20 cellular contexts compared by ENCODE assay signal in genomic region chr11:45860764-45861510, GRCh38. TPM values are rescaled to one million over a fixed set of nuclear protein-coding genes. Genes with fewer than 3 reads are reported as not detected.
A peak's percentile ranks its signal among the peaks of the same experiment; 100 is the strongest.
DNase-seq lines count a peak whose midpoint lies in the region; ATAC-seq and TF ChIP-seq lines count a peak whose summit lies in the region.
"Had no signal": no experiment of that assay in that cellular context is flagged by ENCODE, and none has a peak within 500 bp of the region (broad histone marks: within the 10 kb centered on the region; RNA-seq: fewer than 3 reads in every experiment).

No MANE protein-coding gene starts in this region.

- H3K9me3 Mint-ChIP-seq in naive thymus-derived CD4-positive, alpha-beta T cell = no peaks in the 10 kb centered on the region
- H3K9me3 Mint-ChIP-seq: memory B cell, neural progenitor cell had no signal

- H3K27ac Mint-ChIP-seq in naive thymus-derived CD4-positive, alpha-beta T cell = no peak overlapping the region
- H3K27ac Mint-ChIP-seq: memory B cell, neural progenitor cell had no signal

- no peaks in the 10 kb centered on the region for H3K9me3 ChIP-seq in heart right ventricle
- no peaks in the 10 kb centered on the region for H3K9me3 ChIP-seq in right cardiac atrium (ENCODE audit: control insufficient read depth, low read length)
- H3K9me3 ChIP-seq in sigmoid colon = no peaks in the 10 kb centered on the region
- no peaks in the 10 kb centered on the region for H3K9me3 ChIP-seq in vagina
- no peaks in the 10 kb centered on the region for H3K9me3 ChIP-seq in naive thymus-derived CD4-positive, alpha-beta T cell (ENCODE audit: control insufficient read depth in 2 of 3, low read length in 3 of 3)
- H3K9me3 ChIP-seq: A549 had no signal

- POLR2A ChIA-PET in naive thymus-derived CD4-positive, alpha-beta T cell (lab: Charles Lee) = no interaction called here

- no peak overlapping the region for H3K4me3 Mint-ChIP-seq in naive thymus-derived CD4-positive, alpha-beta T cell
- H3K4me3 Mint-ChIP-seq: memory B cell, neural progenitor cell had no signal

- intact Hi-C loops in heart right ventricle (cut with DNase I) (loop anchor here in 2 of 10 donors (5.0 to 10.0 kb wide), 2 partner anchors 56 to 144 kb away; partner anchors contain the start of gene PEX16 (in 1 of the 2)), Right ventricle myocardium inferior (cut with DNase I) (no loop called here), right cardiac atrium (cut with DNase I) (no loop called here), sigmoid colon (cut with DNase I) (loop anchor here (2.0 to 5.0 kb wide), 2 partner anchors 20 to 41 kb away; no protein-coding TSS in a partner anchor), vagina (cut with DNase I) (no loop called here)
- intact Hi-C loops in naive thymus-derived CD4-positive, alpha-beta T cell (cut with micrococcal nuclease) = no loop called here

- H3K4me3 ChIP-seq in heart right ventricle (no peak overlapping the region), right cardiac atrium (ENCODE audit: low read length) (no peak overlapping the region), sigmoid colon (no peak overlapping the region), vagina (no peak overlapping the region)
- H3K4me3 ChIP-seq in naive thymus-derived CD4-positive, alpha-beta T cell (ENCODE audit: low read length) = no peak overlapping the region
- H3K4me3 ChIP-seq: A549, neural progenitor cell had no signal

- TF ChIP-seq CTCF in heart right ventricle (IDR thresholded peaks at IDR 0.05) (no peak), sigmoid colon (IDR thresholded peaks at IDR 0.05) (no peak), vagina (IDR thresholded peaks at IDR 0.05) (no peak)

- no peaks in the 10 kb centered on the region for H3K27me3 Mint-ChIP-seq in naive thymus-derived CD4-positive, alpha-beta T cell
- H3K27me3 Mint-ChIP-seq: memory B cell had no signal

- H3K36me3 ChIP-seq in heart right ventricle = peaks cover 0 to 97% (median 55%) of the 10 kb centered on the region in 9 donors
- peaks cover 32 to 60% (median 39%) of the 10 kb centered on the region in 4 donors for H3K36me3 ChIP-seq in sigmoid colon
- H3K36me3 ChIP-seq in vagina = peaks cover 0 to 71% of the 10 kb centered on the region in 2 donors
- peaks cover 31 to 90% (median 42%) of the 10 kb centered on the region in 3 experiments for H3K36me3 ChIP-seq in naive thymus-derived CD4-positive, alpha-beta T cell (ENCODE audit: control insufficient read depth in 2 of 3, insufficient read depth in 3 of 3, low read length in 3 of 3)
- H3K36me3 ChIP-seq: neural progenitor cell had no signal

- H3K36me3 Mint-ChIP-seq in naive thymus-derived CD4-positive, alpha-beta T cell = peaks cover 15 to 69% (median 41%) of the 10 kb centered on the region in 5 donors

- DNase-seq in heart right ventricle (peak in 1 of 2 donors; percentile 38), Right ventricle myocardium inferior (ENCODE audit: missing footprints) (no peak), right cardiac atrium (peak in 1 of 3 donors; percentile 70), sigmoid colon (no peak), vagina (ENCODE audit: extremely low spot score in 2 of 2) (no peak), T1000 (lab: John Stamatoyannopoulos, UW) (no peak), DMS53 (lab: John Stamatoyannopoulos, UW) (no peak)
- no peak for DNase-seq in naive thymus-derived CD4-positive, alpha-beta T cell
- DNase-seq: activated CD4-positive, CD25-positive, alpha-beta regulatory T cell treated with anti-CD3 and anti-CD28 coated beads, Interleukin-2, amount 50 U/mL, for 72 hours; activated gamma-delta T cell; cortex of kidney; NCI-H2029; NCI-H510A treated with DMSO at 0.1 percent for 48 hours; T-helper 2 cell had no signal

- TF ChIP-seq POLR2A in sigmoid colon (IDR thresholded peaks at IDR 0.05) (no peak), vagina (IDR thresholded peaks at IDR 0.05) (no peak)

- TF ChIP-seq EP300 in sigmoid colon (IDR thresholded peaks at IDR 0.05) = no peak

- WGBS in heart right ventricle, 2 donors = 45 to 64% methylated on average over 10 of the region's 10 CpGs
- 62% methylated on average over 10 of the region's 10 CpGs for WGBS in right cardiac atrium
- WGBS in sigmoid colon, 2 donors = 86 to 94% methylated on average over 10 of the region's 10 CpGs

- peaks cover 30 to 78% (median 53%) of the 10 kb centered on the region in 9 donors for H3K4me1 ChIP-seq in heart right ventricle
- H3K4me1 ChIP-seq in right cardiac atrium (ENCODE audit: control insufficient read depth, insufficient read depth, low read length) = peaks cover 27% of the 10 kb centered on the region
- peaks cover 0 to 57% (median 55%) of the 10 kb centered on the region in 4 donors for H3K4me1 ChIP-seq in sigmoid colon
- H3K4me1 ChIP-seq in vagina = peaks cover 47% of the 10 kb centered on the region
- H3K4me1 ChIP-seq in naive thymus-derived CD4-positive, alpha-beta T cell (ENCODE audit: control insufficient read depth in 2 of 2, insufficient read depth in 2 of 2, low read length in 2 of 2) = no peaks in the 10 kb centered on the region
- H3K4me1 ChIP-seq: A549 had no signal

- H3K27me3 ChIP-seq in heart right ventricle (no peaks in the 10 kb centered on the region), right cardiac atrium (ENCODE audit: control insufficient read depth, insufficient read depth) (no peaks in the 10 kb centered on the region), sigmoid colon (no peaks in the 10 kb centered on the region), vagina (no peaks in the 10 kb centered on the region)
- no peaks in the 10 kb centered on the region for H3K27me3 ChIP-seq in naive thymus-derived CD4-positive, alpha-beta T cell (ENCODE audit: control insufficient read depth in 2 of 2, insufficient read depth in 2 of 2, low read length in 2 of 2)
- H3K27me3 ChIP-seq: neural progenitor cell had no signal

- ATAC-seq in heart right ventricle (peak in 3 of 8 donors; percentile 5 to 38 (median 13)), Right ventricle myocardium inferior (no peak), right cardiac atrium (no peak)
- no peak for ATAC-seq in naive thymus-derived CD4-positive, alpha-beta T cell
- ATAC-seq: A549 had no signal

- H3K27ac ChIP-seq in heart right ventricle = peak overlapping the region; percentile 68 to 99 (median 90)
- peak overlapping the region; percentile 79 for H3K27ac ChIP-seq in right cardiac atrium (ENCODE audit: low read length)
- peak overlapping the region; percentile 81 to 99 (median 88) for H3K27ac ChIP-seq in sigmoid colon
- peak overlapping the region; percentile 87 for H3K27ac ChIP-seq in vagina
- no peak overlapping the region for H3K27ac ChIP-seq in naive thymus-derived CD4-positive, alpha-beta T cell (ENCODE audit: low read depth, low read length)
- H3K27ac ChIP-seq: A549, HL-60, neural progenitor cell had no signal

- CTCF ChIA-PET in naive thymus-derived CD4-positive, alpha-beta T cell (lab: Charles Lee) = no interaction called here

- peaks cover 0 to 21% (median 4%) of the 10 kb centered on the region in 7 donors for H3K4me1 Mint-ChIP-seq in naive thymus-derived CD4-positive, alpha-beta T cell

RNA-seq across cellular contexts. Expression of gene CRY2, which starts 13.7 kb away (rescaled TPM):
- total RNA-seq in heart right ventricle (100 to 1,000 TPM in 5 of 10 donors, 10 to 100 TPM in 5; 61.8 to 131 (median 98.0) TPM), Right ventricle myocardium inferior (69.8 TPM), right cardiac atrium (10 to 100 TPM; 67.7 to 82.1 (median 74.4) TPM), sigmoid colon (10 to 100 TPM; 27.5 to 49.3 (median 38.9) TPM), vagina (54.3 TPM)
- polyA plus RNA-seq in heart right ventricle (10 to 100 TPM; 16.8 to 24.4 TPM), right cardiac atrium (34.3 TPM), sigmoid colon (10 to 100 TPM in 2 of 3 donors, 1 to 10 TPM in 1; 5.3 to 14.9 (median 13.2) TPM)
- total RNA-seq in naive thymus-derived CD4-positive, alpha-beta T cell = 100 to 1,000 TPM in 2 of 5 experiments, 10 to 100 TPM in 3; 31.1 to 202 (median 66.9) TPM
- polyA plus RNA-seq in naive thymus-derived CD4-positive, alpha-beta T cell = 10 to 100 TPM; 26.9 to 36.0 TPM

RNA-seq across cellular contexts. Expression of gene MAPK8IP1, which starts 24.5 kb away (rescaled TPM):
- total RNA-seq in heart right ventricle (1 to 10 TPM; 4.4 to 8.0 (median 6.5) TPM), Right ventricle myocardium inferior (5.9 TPM), right cardiac atrium (1 to 10 TPM; 5.8 to 7.4 (median 6.3) TPM), sigmoid colon (10 to 100 TPM in 2 of 4 donors, 1 to 10 TPM in 2; 4.9 to 15.5 (median 8.8) TPM), vagina (7.1 TPM)
- polyA plus RNA-seq in heart right ventricle (1 to 10 TPM; 2.6 to 3.1 TPM), right cardiac atrium (6.4 TPM), sigmoid colon (1 to 10 TPM; 1.2 to 4.2 (median 1.8) TPM)
- 1 to 10 TPM in 2 of 5 experiments, under 1 TPM in 3; 0.65 to 7.0 (median 0.92) TPM for total RNA-seq in naive thymus-derived CD4-positive, alpha-beta T cell
- polyA plus RNA-seq in naive thymus-derived CD4-positive, alpha-beta T cell = not detected

RNA-seq across cellular contexts. Expression of gene FREY1, which starts 46.1 kb away (rescaled TPM):
- total RNA-seq in heart right ventricle = under 1 TPM in 3 of 10 donors, not detected in 7; 0.38 to 0.55 (median 0.39) TPM
- polyA plus RNA-seq in heart right ventricle = under 1 TPM; 0.22 to 0.59 TPM
- not detected for total RNA-seq in Right ventricle myocardium inferior
- total RNA-seq in right cardiac atrium = under 1 TPM in 3 of 4 donors, not detected in 1; 0.42 to 0.68 (median 0.50) TPM
- polyA plus RNA-seq in right cardiac atrium = 0.18 TPM
- total RNA-seq in sigmoid colon = 1 to 10 TPM in 2 of 4 donors, not detected in 2; 2.2 to 3.5 TPM
- under 1 TPM in 1 of 3 donors, not detected in 2; 0.64 TPM for polyA plus RNA-seq in sigmoid colon
- total RNA-seq in vagina = not detected
- 1 to 10 TPM; 3.4 to 8.2 (median 4.6) TPM for total RNA-seq in naive thymus-derived CD4-positive, alpha-beta T cell
- not detected for polyA plus RNA-seq in naive thymus-derived CD4-positive, alpha-beta T cell
- total RNA-seq: epithelial cell of proximal tubule, H4 had no signal

RNA-seq across cellular contexts. Expression of gene SLC35C1, which starts 56.0 kb away (rescaled TPM):
- 1 to 10 TPM; 4.5 to 9.6 (median 6.1) TPM for total RNA-seq in heart right ventricle
- 10 to 100 TPM in 1 of 2 donors, 1 to 10 TPM in 1; 5.2 to 14.1 TPM for polyA plus RNA-seq in heart right ventricle
- total RNA-seq in Right ventricle myocardium inferior = 6.0 TPM
- 10 to 100 TPM in 1 of 4 donors, 1 to 10 TPM in 3; 7.6 to 11.4 (median 9.0) TPM for total RNA-seq in right cardiac atrium
- polyA plus RNA-seq in right cardiac atrium = 7.3 TPM
- 1 to 10 TPM; 5.3 to 8.6 (median 7.2) TPM for total RNA-seq in sigmoid colon
- polyA plus RNA-seq in sigmoid colon = 10 to 100 TPM; 11.6 to 38.9 (median 20.4) TPM
- total RNA-seq in vagina = 16.7 TPM
- 10 to 100 TPM in 4 of 5 experiments, 1 to 10 TPM in 1; 7.9 to 22.8 (median 14.2) TPM for total RNA-seq in naive thymus-derived CD4-positive, alpha-beta T cell
- polyA plus RNA-seq in naive thymus-derived CD4-positive, alpha-beta T cell = 10 to 100 TPM; 10.3 to 13.9 TPM

RNA-seq across cellular contexts. Expression of gene PEX16, which starts 56.7 kb away (rescaled TPM):
- total RNA-seq in heart right ventricle (10 to 100 TPM; 10.8 to 17.8 (median 13.6) TPM), Right ventricle myocardium inferior (10.4 TPM), right cardiac atrium (10 to 100 TPM; 14.3 to 17.7 (median 15.9) TPM), sigmoid colon (10 to 100 TPM; 13.8 to 28.2 (median 21.6) TPM), vagina (35.8 TPM)
- polyA plus RNA-seq in heart right ventricle (10 to 100 TPM; 20.1 to 25.4 TPM), right cardiac atrium (16.7 TPM), sigmoid colon (10 to 100 TPM; 30.3 to 46.3 (median 37.8) TPM)
- total RNA-seq in naive thymus-derived CD4-positive, alpha-beta T cell = 10 to 100 TPM; 48.2 to 64.3 (median 58.1) TPM
- 10 to 100 TPM; 52.9 to 56.7 TPM for polyA plus RNA-seq in naive thymus-derived CD4-positive, alpha-beta T cell
